Comparison of ENCODE assay signal across 8 cellular contexts in the genomic region with DNA sequence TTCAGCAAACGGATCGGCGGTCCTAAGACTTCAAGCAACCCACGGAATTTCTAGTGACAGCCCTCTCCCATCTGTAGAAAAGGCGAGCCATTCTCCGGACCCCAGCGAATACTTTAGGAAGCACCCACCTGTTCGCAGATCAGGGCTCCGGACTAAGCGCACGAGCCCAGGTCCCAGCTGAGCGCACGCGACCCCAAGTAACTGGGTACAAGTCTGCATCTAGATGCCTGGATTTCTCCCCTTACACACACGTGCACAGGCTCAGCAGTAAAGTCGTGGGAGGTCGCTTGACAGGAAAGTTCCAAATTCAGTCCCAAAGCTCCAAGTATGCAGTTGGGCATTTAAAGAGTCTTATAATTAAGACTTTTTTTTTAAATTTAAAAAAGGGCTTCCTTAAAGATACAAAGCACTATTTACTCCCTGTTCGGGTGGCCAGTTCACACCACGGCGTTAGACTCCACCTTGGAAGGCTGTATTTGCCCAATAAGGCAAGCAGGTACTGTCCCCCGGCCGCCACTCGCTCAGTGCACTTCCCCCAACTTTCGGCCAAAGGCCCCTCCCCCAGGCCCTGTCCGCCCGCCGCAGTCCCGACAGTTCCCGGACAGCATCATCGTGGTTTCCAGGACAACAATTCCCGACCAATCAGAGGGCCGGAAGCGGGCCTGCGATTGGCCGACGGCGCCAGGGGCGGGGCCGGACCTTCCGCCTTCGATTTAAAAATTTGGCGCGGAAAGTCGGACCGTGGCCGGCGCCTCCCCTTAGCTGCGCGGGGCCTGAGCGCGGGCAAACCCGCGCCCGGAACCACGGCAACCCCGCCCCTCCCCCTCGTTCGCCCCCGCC. TPM values are rescaled to one million over a fixed set of nuclear protein-coding genes. Genes with fewer than 3 reads are reported as not detected.
DNase-seq lines count a peak whose midpoint lies in the region; ATAC-seq and TF ChIP-seq lines count a peak whose summit lies in the region.

A gene with protein sequence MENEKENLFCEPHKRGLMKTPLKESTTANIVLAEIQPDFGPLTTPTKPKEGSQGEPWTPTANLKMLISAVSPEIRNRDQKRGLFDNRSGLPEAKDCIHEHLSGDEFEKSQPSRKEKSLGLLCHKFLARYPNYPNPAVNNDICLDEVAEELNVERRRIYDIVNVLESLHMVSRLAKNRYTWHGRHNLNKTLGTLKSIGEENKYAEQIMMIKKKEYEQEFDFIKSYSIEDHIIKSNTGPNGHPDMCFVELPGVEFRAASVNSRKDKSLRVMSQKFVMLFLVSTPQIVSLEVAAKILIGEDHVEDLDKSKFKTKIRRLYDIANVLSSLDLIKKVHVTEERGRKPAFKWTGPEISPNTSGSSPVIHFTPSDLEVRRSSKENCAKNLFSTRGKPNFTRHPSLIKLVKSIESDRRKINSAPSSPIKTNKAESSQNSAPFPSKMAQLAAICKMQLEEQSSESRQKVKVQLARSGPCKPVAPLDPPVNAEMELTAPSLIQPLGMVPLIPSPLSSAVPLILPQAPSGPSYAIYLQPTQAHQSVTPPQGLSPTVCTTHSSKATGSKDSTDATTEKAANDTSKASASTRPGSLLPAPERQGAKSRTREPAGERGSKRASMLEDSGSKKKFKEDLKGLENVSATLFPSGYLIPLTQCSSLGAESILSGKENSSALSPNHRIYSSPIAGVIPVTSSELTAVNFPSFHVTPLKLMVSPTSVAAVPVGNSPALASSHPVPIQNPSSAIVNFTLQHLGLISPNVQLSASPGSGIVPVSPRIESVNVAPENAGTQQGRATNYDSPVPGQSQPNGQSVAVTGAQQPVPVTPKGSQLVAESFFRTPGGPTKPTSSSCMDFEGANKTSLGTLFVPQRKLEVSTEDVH (minus strand): TSS at position 526 of the 840 bp plus-strand sequence. CDS start 824 bp downstream, outside the sequence.

- H3K27ac ChIP-seq in caudate nucleus (ENCODE audit: low read depth, low read length), result no peak within 1 kb of the TSS

- CTCF ChIA-PET in WTC11 (lab: Charles Lee), result interaction anchor here (1.4 to 2.1 kb wide), 4 partner anchors 13 to 169 kb away, joined by 3 to 7 read pairs (median 5); no protein-coding TSS in a partner anchor

- POLR2A ChIA-PET in WTC11 (lab: Charles Lee), result no interaction called here

- peaks cover 32% of the 10 kb centered on the region for H3K27me3 Mint-ChIP-seq in WTC11 (ENCODE audit: low read depth)

- H3K27ac Mint-ChIP-seq in WTC11, result peak within 1 kb of the TSS; percentile 77

- peak; percentile 87 for ATAC-seq in GM19025 (IDR thresholded peaks at IDR 0.05; ENCODE audit: low read depth, unreplicated experiment)
- peak; percentile 89 for ATAC-seq in HG03280 (IDR thresholded peaks at IDR 0.05; ENCODE audit: unreplicated experiment)
- peak; percentile 88 for ATAC-seq in WTC11

- H3K4me3 Mint-ChIP-seq in WTC11, result peak within 1 kb of the TSS; percentile 96

- TF ChIP-seq CTCF in WTC11 (IDR thresholded peaks at IDR 0.05), result no peak

- H3K9me3 Mint-ChIP-seq in WTC11, result no peaks in the 10 kb centered on the region

- peaks cover 20% of the 10 kb centered on the region for H3K36me3 Mint-ChIP-seq in WTC11

- H3K4me1 Mint-ChIP-seq in WTC11, result peaks cover 10% of the 10 kb centered on the region

- DNase-seq in AG08396 (ENCODE audit: low spot score), result peak; percentile 99
- peak; percentile 98 for DNase-seq in NCI-H345 (lab: John Stamatoyannopoulos, UW)
- DNase-seq in WTC11 (ENCODE audit: low spot score), result peak; percentile 98
- DNase-seq in caudate nucleus (lab: John Stamatoyannopoulos, UW), result peak; percentile 23 to 93 (median 78)
- peak; percentile 89 for DNase-seq in iris pigment epithelial cell (ENCODE audit: low read depth)
- peak; percentile 78 for DNase-seq in stimulated activated CD4-positive, alpha-beta T cell treated with anti-CD3 and anti-CD28 coated beads, Interleukin-12 subunit alpha, Interleukin-12 subunit beta, amount 100 ng/mL, for 4 hours

TF ChIP-seq in WTC11, 78 proteins besides CTCF, POLR2A, EP300 and RAD21:
- 0 out of 2 replicates have a peak, but pooled peaks have one; percentile 12 for TF ChIP-seq ETV6 (CRISPR knock-in tag; IDR thresholded peaks at IDR 0.05)
- peak; percentile 93 for TF ChIP-seq MYBL2 (CRISPR knock-in tag; IDR thresholded peaks at IDR 0.05)
- peak; percentile 46 for TF ChIP-seq NFYB (CRISPR knock-in tag; conservative IDR thresholded peaks at IDR 0.05; ENCODE audit: low read depth)
- no peak for TF ChIP-seq CREM (CRISPR knock-in tag; IDR thresholded peaks at IDR 0.05)
- TF ChIP-seq FOXK1 (CRISPR knock-in tag; IDR thresholded peaks at IDR 0.05), result 0 out of 2 replicates have a peak, but pooled peaks have one; percentile 27
- TF ChIP-seq, protein P1, sequence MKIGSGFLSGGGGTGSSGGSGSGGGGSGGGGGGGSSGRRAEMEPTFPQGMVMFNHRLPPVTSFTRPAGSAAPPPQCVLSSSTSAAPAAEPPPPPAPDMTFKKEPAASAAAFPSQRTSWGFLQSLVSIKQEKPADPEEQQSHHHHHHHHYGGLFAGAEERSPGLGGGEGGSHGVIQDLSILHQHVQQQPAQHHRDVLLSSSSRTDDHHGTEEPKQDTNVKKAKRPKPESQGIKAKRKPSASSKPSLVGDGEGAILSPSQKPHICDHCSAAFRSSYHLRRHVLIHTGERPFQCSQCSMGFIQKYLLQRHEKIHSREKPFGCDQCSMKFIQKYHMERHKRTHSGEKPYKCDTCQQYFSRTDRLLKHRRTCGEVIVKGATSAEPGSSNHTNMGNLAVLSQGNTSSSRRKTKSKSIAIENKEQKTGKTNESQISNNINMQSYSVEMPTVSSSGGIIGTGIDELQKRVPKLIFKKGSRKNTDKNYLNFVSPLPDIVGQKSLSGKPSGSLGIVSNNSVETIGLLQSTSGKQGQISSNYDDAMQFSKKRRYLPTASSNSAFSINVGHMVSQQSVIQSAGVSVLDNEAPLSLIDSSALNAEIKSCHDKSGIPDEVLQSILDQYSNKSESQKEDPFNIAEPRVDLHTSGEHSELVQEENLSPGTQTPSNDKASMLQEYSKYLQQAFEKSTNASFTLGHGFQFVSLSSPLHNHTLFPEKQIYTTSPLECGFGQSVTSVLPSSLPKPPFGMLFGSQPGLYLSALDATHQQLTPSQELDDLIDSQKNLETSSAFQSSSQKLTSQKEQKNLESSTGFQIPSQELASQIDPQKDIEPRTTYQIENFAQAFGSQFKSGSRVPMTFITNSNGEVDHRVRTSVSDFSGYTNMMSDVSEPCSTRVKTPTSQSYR (CRISPR knock-in tag; IDR thresholded peaks at IDR 0.05), result peak; percentile 71; the same call in 1 of the 2 replicates
- peak; percentile 80 for TF ChIP-seq SP1 (CRISPR knock-in tag; conservative IDR thresholded peaks at IDR 0.05)
- TF ChIP-seq, protein P2, sequence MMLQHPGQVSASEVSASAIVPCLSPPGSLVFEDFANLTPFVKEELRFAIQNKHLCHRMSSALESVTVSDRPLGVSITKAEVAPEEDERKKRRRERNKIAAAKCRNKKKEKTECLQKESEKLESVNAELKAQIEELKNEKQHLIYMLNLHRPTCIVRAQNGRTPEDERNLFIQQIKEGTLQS (CRISPR knock-in tag; conservative IDR thresholded peaks at IDR 0.05), result no peak

RNA-seq across cellular contexts. Expression of the gene that starts here (rescaled TPM):
- 8.5 to 10.7 TPM (median 10.4 TPM) in 3 replicates for total RNA-seq in WTC11 (2021)
